In genomic region chr9:131323629-131324028, GRCh38 we compare ENCODE assay signal across 25 cellular contexts. TPM values are rescaled to one million over a fixed set of nuclear protein-coding genes. Genes with fewer than 3 reads are reported as not detected.
"Had no signal": no experiment of that assay in that cellular context is flagged by ENCODE, and none has a peak within 500 bp of the region (broad histone marks: within the 10 kb centered on the region; RNA-seq: fewer than 3 reads in every experiment).

No MANE protein-coding gene starts in this region.

- FAIRE-seq: astrocyte had no signal

- H3K36me3 ChIP-seq: left lung, neutrophil, prostate gland, upper lobe of left lung, WERI-Rb-1 had no signal

- H3K4me1 ChIP-seq: prostate gland had no signal

- H3K27ac ChIP-seq: left lung, neutrophil, prostate gland, upper lobe of left lung, WERI-Rb-1 had no signal

- H3K27me3 ChIP-seq: left lung, neutrophil, upper lobe of left lung had no signal

- H3K9me3 ChIP-seq: left lung, neutrophil, prostate gland, upper lobe of left lung had no signal

- ATAC-seq: activated CD4-positive, CD25-positive, alpha-beta regulatory T cell treated with anti-CD3 and anti-CD28 coated beads, Interleukin-2, amount 50 U/mL, for 24 hours; esophagus mucosa; left lung; T-helper 17 cell had no signal

- H3K4me3 ChIP-seq: left lung, prostate gland, upper lobe of left lung had no signal

- DNase-seq: activated CD4-positive, alpha-beta T cell treated with anti-CD3 and anti-CD28 coated beads for 48 hours; activated CD4-positive, alpha-beta T cell treated with anti-CD3 and anti-CD28 coated beads, Interleukin-2, amount 50 U/mL, for 48 hours; activated CD8-positive, alpha-beta memory T cell treated with anti-CD3 and anti-CD28 coated beads for 24 hours; activated effector memory CD4-positive, alpha-beta T cell treated with anti-CD3 and anti-CD28 coated beads, Interleukin-2, amount 50 U/mL, for 16 hours; activated naive CD4-positive, alpha-beta T cell treated with anti-CD3 and anti-CD28 coated beads, Interleukin-2, amount 10 ng/mL, durations not matched to agents 7 days and 5 days; activated naive CD8-positive, alpha-beta T cell treated with anti-CD3 and anti-CD28 coated beads, Interleukin-2, amount 10 ng/mL, durations not matched to agents 7 days and 5 days; central memory CD4-positive, alpha-beta T cell; endodermal cell; foreskin fibroblast; head of caudate nucleus; kidney glomerular epithelial cell; mammary epithelial cell; retina; stimulated activated CD4-positive, alpha-beta T cell treated with anti-CD3 and anti-CD28 coated beads, Interleukin-12 subunit alpha, Interleukin-12 subunit beta, amount 100 ng/mL, for 4 hours; stimulated activated CD4-positive, alpha-beta T cell treated with anti-CD3 and anti-CD28 coated beads, Interleukin-4, amount 100 ng/mL, for 1 hour; T-helper 17 cell; T1000; upper lobe of left lung; WERI-Rb-1 had no signal

RNA-seq across cellular contexts. Expression of gene PLPP7, which starts 34.1 kb away (rescaled TPM):
- polyA plus RNA-seq: mammary epithelial cell had no signal
